In genomic region chr1:24526045-24526444, GRCh38 we compare ENCODE assay signal across 21 cellular contexts. TPM values are rescaled to one million over a fixed set of nuclear protein-coding genes. Genes with fewer than 3 reads are reported as not detected.
"Had no signal": no experiment of that assay in that cellular context is flagged by ENCODE, and none has a peak within 500 bp of the region (broad histone marks: within the 10 kb centered on the region; RNA-seq: fewer than 3 reads in every experiment).

No MANE protein-coding gene starts in this region.

- H3K27ac ChIP-seq: ascending aorta, breast epithelium, coronary artery, gastrocnemius medialis, sigmoid colon, upper lobe of right lung, VCaP had no signal

- H3K27me3 Mint-ChIP-seq: stimulated activated memory B cell treated with anti-CD40 and anti-IgM and Interleukin-4, amounts not matched to agents 10 μg/mL and 1 μg/mL and 100 μg/mL, for 72 hours had no signal

- H3K4me3 Mint-ChIP-seq: mesothelial cell of epicardium; nephron progenitor cell; stimulated activated memory B cell treated with anti-CD40 and anti-IgM and Interleukin-4, amounts not matched to agents 10 μg/mL and 1 μg/mL and 100 μg/mL, for 72 hours had no signal

- H3K9me3 ChIP-seq: ascending aorta, breast epithelium, gastrocnemius medialis, sigmoid colon, upper lobe of right lung had no signal

- H3K9me3 Mint-ChIP-seq: activated T-helper 2 cell treated with anti-CD3 and anti-CD28 coated beads, Interferon-gamma antibody, Interleukin-2, Interleukin-4, amounts not matched to agents 10 μg/mL and 5 μg/mL and 100 μg/mL, durations not matched to agents 14 hours and 24 hours and 36 hours; mesothelial cell of epicardium; nephron progenitor cell; stimulated activated memory B cell treated with anti-CD40 and anti-IgM and Interleukin-4, amounts not matched to agents 10 μg/mL and 1 μg/mL and 100 μg/mL, for 72 hours had no signal

- H3K4me3 ChIP-seq: ascending aorta, breast epithelium, coronary artery, gastrocnemius medialis, lung, sigmoid colon, upper lobe of right lung had no signal

- DNase-seq: activated CD4-positive, alpha-beta T cell treated with anti-CD3 and anti-CD28 coated beads for 4 hours; activated CD8-positive, alpha-beta memory T cell treated with anti-CD3 and anti-CD28 coated beads for 24 hours; gastrocnemius medialis; head of caudate nucleus; kidney; nephron progenitor cell; nucleus accumbens; sigmoid colon; stimulated activated CD4-positive, alpha-beta T cell treated with anti-CD3 and anti-CD28 coated beads, Interleukin-4, amount 100 ng/mL, for 24 hours; T-helper 2 cell; upper lobe of right lung had no signal

- FAIRE-seq: kidney had no signal

- H3K27ac Mint-ChIP-seq: activated T-helper 2 cell treated with anti-CD3 and anti-CD28 coated beads, Interferon-gamma antibody, Interleukin-2, Interleukin-4, amounts not matched to agents 10 μg/mL and 5 μg/mL and 100 μg/mL, durations not matched to agents 14 hours and 24 hours and 36 hours; mesothelial cell of epicardium; nephron progenitor cell; stimulated activated memory B cell treated with anti-CD40 and anti-IgM and Interleukin-4, amounts not matched to agents 10 μg/mL and 1 μg/mL and 100 μg/mL, for 72 hours had no signal

- H3K36me3 Mint-ChIP-seq: mesothelial cell of epicardium had no signal

- H3K4me1 ChIP-seq: ascending aorta, breast epithelium, gastrocnemius medialis, sigmoid colon, upper lobe of right lung had no signal

- H3K36me3 ChIP-seq: ascending aorta, breast epithelium, gastrocnemius medialis, upper lobe of right lung had no signal

- H3K27me3 ChIP-seq: ascending aorta, breast epithelium, gastrocnemius medialis, sigmoid colon, upper lobe of right lung had no signal

- ATAC-seq: esophagus mucosa; gastrocnemius medialis; left lobe of liver; stimulated activated memory B cell treated with anti-CD40 and anti-IgM and Interleukin-4, amounts not matched to agents 10 μg/mL and 1 μg/mL and 100 μg/mL, for 72 hours; upper lobe of right lung had no signal

RNA-seq across cellular contexts. Expression of gene NCMAP, which starts 29.8 kb away (rescaled TPM):
- total RNA-seq: activated T-helper 2 cell treated with anti-CD3 and anti-CD28 coated beads, Interferon-gamma antibody, Interleukin-2, Interleukin-4, amounts not matched to agents 10 μg/mL and 5 μg/mL and 100 μg/mL, durations not matched to agents 14 hours and 24 hours and 36 hours; ascending aorta; sigmoid colon had no signal
